8 cellular contexts compared by ENCODE assay signal in the genomic region with DNA sequence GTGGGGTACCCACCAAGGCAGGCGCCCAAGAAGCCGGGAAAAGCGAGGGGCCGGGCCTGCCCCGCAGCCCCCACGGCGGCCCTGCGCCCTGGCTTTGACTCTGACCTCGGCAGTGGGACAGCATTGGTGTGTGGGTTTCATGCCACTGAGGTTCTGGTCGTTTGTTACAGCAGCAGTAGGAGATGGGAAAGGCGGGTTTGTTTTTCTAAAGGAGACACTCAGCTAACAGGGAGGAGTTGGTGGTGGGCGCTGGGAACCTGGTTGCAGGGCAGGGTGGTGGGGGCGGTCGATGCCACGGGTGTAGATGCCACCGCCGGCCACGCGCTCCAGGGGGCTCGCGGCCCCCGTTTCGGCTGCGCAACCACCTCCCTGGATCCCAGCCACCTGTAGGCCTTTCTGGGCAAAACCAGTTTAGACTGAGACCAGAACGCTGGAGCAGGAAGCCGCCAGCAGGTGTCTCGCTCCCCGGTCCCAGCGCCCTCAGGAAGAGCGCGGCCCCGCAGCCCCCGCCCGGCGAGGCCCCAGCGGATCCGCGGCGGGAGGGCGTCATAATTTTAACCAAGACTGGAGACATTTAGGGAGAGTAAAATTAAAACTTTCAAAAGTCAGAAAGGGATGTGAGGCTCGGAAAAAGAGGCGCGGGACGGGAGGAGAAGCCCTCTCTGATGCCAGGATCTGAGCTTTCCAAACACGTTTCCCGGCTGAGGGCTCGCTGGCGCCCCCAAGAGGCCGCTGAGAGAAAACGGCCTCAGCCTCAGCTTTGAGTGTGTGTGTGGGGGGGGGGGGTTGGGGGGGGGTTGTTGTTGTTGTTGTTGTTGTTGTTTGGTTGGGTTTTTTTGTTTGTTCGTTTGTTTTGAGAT. TPM values are rescaled to one million over a fixed set of nuclear protein-coding genes. Genes with fewer than 3 reads are reported as not detected.
DNase-seq lines count a peak whose midpoint lies in the region; ATAC-seq and TF ChIP-seq lines count a peak whose summit lies in the region.

No MANE protein-coding gene starts in this region.

- H4K20me1 ChIP-seq in MM.1S (ENCODE audit: insufficient read depth, low read length) (no peaks in the 10 kb centered on the region), SK-N-SH (ENCODE audit: insufficient read depth) (no peaks in the 10 kb centered on the region)

- no peaks in the 10 kb centered on the region for H3K27me3 ChIP-seq in MM.1S (replicated peaks; ENCODE audit: insufficient read depth, low read length)
- H3K27me3 ChIP-seq in SK-N-SH (ENCODE audit: insufficient read depth): peaks cover 15% of the 10 kb centered on the region

- peak overlapping the region; percentile 57 for H3K4me3 ChIP-seq in MM.1S (ENCODE audit: low read length)
- H3K4me3 ChIP-seq in SK-N-SH (ENCODE audit: low read depth in 2 of 2, low read length in 1 of 2): peak overlapping the region; percentile 42 to 77

- TF ChIP-seq RAD21 in SK-N-SH (IDR thresholded peaks at IDR 0.05; ENCODE audit: low read length): peak; percentile 13; the same call in 1 of the 2 replicates

- CTCF ChIA-PET in SK-N-SH (lab: Yijun Ruan, JAX): interaction anchor here (0.5 to 2.7 kb wide), 30 partner anchors 9 to 1720 kb away, joined by 3 to 50 read pairs (median 4); a partner anchor contains a TSS

- DNase-seq in DMS53 (lab: John Stamatoyannopoulos, UW) (peak; percentile 96), H4 (ENCODE audit: low spot score) (peak; percentile 71), MM.1S (peak; percentile 80), SK-N-SH (peak; percentile 90), amniotic stem cell (lab: John Stamatoyannopoulos, UW) (peak; percentile 28), hepatic stellate cell (ENCODE audit: low spot score) (peak; percentile 90), retina (peak; percentile 91)

- H3K9me3 ChIP-seq in MM.1S (replicated peaks; ENCODE audit: insufficient read depth, low read length) (no peaks in the 10 kb centered on the region), SK-N-SH (no peaks in the 10 kb centered on the region)

- H2AFZ ChIP-seq in MM.1S (ENCODE audit: low read length) (peak overlapping the region; percentile 86), SK-N-SH (ENCODE audit: low read depth) (peak overlapping the region; percentile 78; the same call in 1 of the 2 replicates)

- POLR2A ChIA-PET in SK-N-SH (lab: Yijun Ruan, JAX): no interaction called here

- TF ChIP-seq CTCF in MM.1S (IDR thresholded peaks at IDR 0.05; ENCODE audit: low read length): peak; percentile 75
- peak; percentile 70 for TF ChIP-seq CTCF in SK-N-SH (IDR thresholded peaks at IDR 0.05)

- H3F3A ChIP-seq in MM.1S (ENCODE audit: insufficient read depth, low read length) (no peaks in the 10 kb centered on the region), SK-N-SH (replicated peaks; ENCODE audit: insufficient read depth) (no peaks in the 10 kb centered on the region)

- no peak for ATAC-seq in HG02970 (IDR thresholded peaks at IDR 0.05; ENCODE audit: low FRiP score, unreplicated experiment)

- H3K9ac ChIP-seq in MM.1S (ENCODE audit: low read length): peak overlapping the region; percentile 49; the same call in 1 of the 2 replicates
- peak overlapping the region; percentile 49; the same call in 1 of the 2 replicates for H3K9ac ChIP-seq in SK-N-SH

- H3K36me3 ChIP-seq in MM.1S (replicated peaks; ENCODE audit: insufficient read depth, low read length) (no peaks in the 10 kb centered on the region), SK-N-SH (replicated peaks in 1 of 2; ENCODE audit: control insufficient read depth in 1 of 2, insufficient read depth in 2 of 2, low read length in 1 of 2) (no peaks in the 10 kb centered on the region)

- WGBS in SK-N-SH (ENCODE audit: low lambda C conversion rate): 33% methylated on average over 33 of the region's 51 CpGs

- TF ChIP-seq EP300 in SK-N-SH (IDR thresholded peaks at IDR 0.05; ENCODE audit: borderline replicate concordance in 1 of 2, low read depth in 1 of 2, low read length in 1 of 2): no peak

- H3K4me1 ChIP-seq in MM.1S (ENCODE audit: low read length) (no peaks in the 10 kb centered on the region), SK-N-SH (ENCODE audit: control insufficient read depth in 1 of 2, insufficient read depth in 2 of 2, low read depth in 1 of 2, low read length in 1 of 2) (no peaks in the 10 kb centered on the region; a peak in 1 of 4 replicates)

- no peaks in the 10 kb centered on the region for H3K9me2 ChIP-seq in MM.1S (replicated peaks; ENCODE audit: insufficient read depth, low read length)
- H3K9me2 ChIP-seq in SK-N-SH: no peaks in the 10 kb centered on the region

- H3K4me2 ChIP-seq in MM.1S (ENCODE audit: low read depth, low read length) (peak overlapping the region; percentile 76; the same call in 1 of the 2 replicates), SK-N-SH (peak overlapping the region; percentile 71; the same call in 1 of the 2 replicates)

- H3K79me2 ChIP-seq in MM.1S (ENCODE audit: low read length) (no peaks in the 10 kb centered on the region), SK-N-SH (ENCODE audit: insufficient read depth) (no peaks in the 10 kb centered on the region)

- H3K27ac ChIP-seq in MM.1S (ENCODE audit: low read length): no peak overlapping the region
- H3K27ac ChIP-seq in SK-N-SH (ENCODE audit: low read depth in 2 of 2, low read length in 1 of 2): no peak overlapping the region

TF ChIP-seq in SK-N-SH, 30 proteins besides CTCF, POLR2A, EP300 and RAD21:
- TF ChIP-seq MXI1 (IDR thresholded peaks at IDR 0.05; ENCODE audit: low read depth, low read length): 0 out of 2 replicates have a peak, but pooled peaks have one; percentile 32
- TF ChIP-seq, protein P1, sequence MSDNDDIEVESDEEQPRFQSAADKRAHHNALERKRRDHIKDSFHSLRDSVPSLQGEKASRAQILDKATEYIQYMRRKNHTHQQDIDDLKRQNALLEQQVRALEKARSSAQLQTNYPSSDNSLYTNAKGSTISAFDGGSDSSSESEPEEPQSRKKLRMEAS (IDR thresholded peaks at IDR 0.05; ENCODE audit: low read depth): 0 out of 2 replicates have a peak, but pooled peaks have one; percentile 43
- peak; percentile 7; the same call in 1 of the 2 replicates for TF ChIP-seq SMC3 (IDR thresholded peaks at IDR 0.05; ENCODE audit: low read depth, low read length)
- no peak for TF ChIP-seq GATA2 (CRISPR knock-in tag; IDR thresholded peaks at IDR 0.05)
TF ChIP-seq in SK-N-SH: peak in this region for 3.

RNA-seq across cellular contexts. Expression of a gene that starts 17.4 kb away (rescaled TPM):
- total RNA-seq in H4 (2014; rRNA removed; shearing (Covaris generic)): not detected in 2 replicates
- not detected in 2 replicates for polyA plus RNA-seq in SK-N-SH (2012; rRNA removed)
- polyA plus RNA-seq in SK-N-SH (2012; cell fraction: cytosol; rRNA removed): not detected in 2 replicates
- polyA plus RNA-seq in SK-N-SH (2012; cell fraction: nucleus; rRNA removed): not detected in 2 replicates

RNA-seq across cellular contexts. Expression of a gene that starts 36.4 kb away (rescaled TPM):
- 126 TPM in 2 replicates for total RNA-seq in H4 (2014; rRNA removed; shearing (Covaris generic))
- 285 and 387 TPM in 2 replicates for polyA plus RNA-seq in SK-N-SH (2012; rRNA removed)
- 158 and 241 TPM in 2 replicates for polyA plus RNA-seq in SK-N-SH (2012; cell fraction: cytosol; rRNA removed)
- 318 and 338 TPM in 2 replicates for polyA plus RNA-seq in SK-N-SH (2012; cell fraction: nucleus; rRNA removed)

Comparison
In these comparisons a context has a peak if more than half of its experiments do, and no peak if none do; other contexts are left out.
1. DNase-seq: peak in every context shown above with its lines; median percentile 96 in DMS53; 91 in retina; 90 in SK-N-SH; 90 in hepatic stellate cell; 80 in MM.1S; 71 in H4; 28 in amniotic stem cell.